8 cellular contexts compared by ENCODE assay signal in the genomic region with DNA sequence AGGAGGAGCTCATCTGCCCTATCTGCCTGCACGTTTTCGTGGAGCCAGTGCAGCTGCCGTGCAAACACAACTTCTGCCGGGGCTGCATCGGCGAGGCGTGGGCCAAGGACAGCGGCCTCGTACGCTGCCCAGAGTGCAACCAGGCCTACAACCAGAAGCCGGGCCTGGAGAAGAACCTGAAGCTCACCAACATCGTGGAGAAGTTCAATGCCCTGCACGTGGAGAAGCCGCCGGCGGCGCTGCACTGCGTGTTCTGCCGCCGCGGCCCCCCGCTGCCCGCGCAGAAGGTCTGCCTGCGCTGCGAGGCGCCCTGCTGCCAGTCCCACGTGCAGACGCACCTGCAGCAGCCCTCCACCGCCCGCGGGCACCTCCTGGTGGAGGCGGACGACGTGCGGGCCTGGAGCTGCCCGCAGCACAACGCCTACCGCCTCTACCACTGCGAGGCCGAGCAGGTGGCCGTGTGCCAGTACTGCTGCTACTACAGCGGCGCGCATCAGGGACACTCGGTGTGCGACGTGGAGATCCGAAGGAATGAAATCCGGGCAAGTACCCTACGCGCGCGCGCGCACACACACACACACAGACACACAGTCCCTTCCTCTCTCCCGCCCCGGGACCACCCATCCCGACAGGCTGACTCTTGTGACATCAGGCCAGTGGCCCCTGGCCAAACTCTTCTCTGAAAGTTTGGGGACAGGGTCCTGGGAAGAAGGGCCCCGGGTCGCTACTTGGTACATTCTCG. TPM values are rescaled to one million over a fixed set of nuclear protein-coding genes. Genes with fewer than 3 reads are reported as not detected.
A peak's percentile ranks its signal among the peaks of the same experiment; 100 is the strongest.
DNase-seq lines count a peak whose midpoint lies in the region; ATAC-seq and TF ChIP-seq lines count a peak whose summit lies in the region.

No MANE protein-coding gene starts in this region.

- DNase-seq in GM10266 (ENCODE audit: extremely low spot score) (no peak), NAMALWA (ENCODE audit: low spot score) (peak; percentile 95), SW480 (ENCODE audit: low spot score) (peak; percentile 90), amniotic stem cell (lab: John Stamatoyannopoulos, UW) (peak; percentile 28), left ventricle myocardium superior (peak; percentile 93), prostate gland (ENCODE audit: low spot score) (peak; percentile 78), vagina (ENCODE audit: extremely low spot score in 2 of 2) (no peak), HPDE6-E6E7 (ENCODE audit: extremely low spot score) (no peak)

- H3K9me3 ChIP-seq in prostate gland, result no peaks in the 10 kb centered on the region
- H3K9me3 ChIP-seq in vagina, result no peaks in the 10 kb centered on the region

- H3K27ac ChIP-seq in prostate gland, result peak overlapping the region; percentile 97 to 99
- peak overlapping the region; percentile 99 for H3K27ac ChIP-seq in vagina

- under 1% methylated on average over 37 of the region's 62 CpGs for WGBS in prostate gland

- no peaks in the 10 kb centered on the region for H3K27me3 ChIP-seq in prostate gland (replicated peaks; ENCODE audit: insufficient read depth)
- H3K27me3 ChIP-seq in vagina, result no peaks in the 10 kb centered on the region

- peak; percentile 29 for ATAC-seq in left ventricle myocardium superior

- H3K4me3 ChIP-seq in prostate gland, result peak overlapping the region; percentile 83 to 87
- peak overlapping the region; percentile 72 to 98 for H3K4me3 ChIP-seq in vagina

- intact Hi-C loops in left ventricle myocardium superior (cut with micrococcal nuclease) (no loop called here), prostate gland (cut with DNase I) (loop anchor here (2.0 to 5.0 kb wide), 2 partner anchors 67 to 142 kb away; a partner anchor contains a TSS), vagina (cut with DNase I) (loop anchor here (5.0 to 10.0 kb wide), 2 partner anchors 143 to 170 kb away; a partner anchor contains a TSS)

- TF ChIP-seq POLR2A in prostate gland (IDR thresholded peaks at IDR 0.05) (peak; percentile 13), vagina (IDR thresholded peaks at IDR 0.05) (no peak)

- H3K36me3 ChIP-seq in prostate gland (no peaks in the 10 kb centered on the region), vagina (no peaks in the 10 kb centered on the region)

- H3K4me1 ChIP-seq in prostate gland (replicated peaks), result peaks cover 24% of the 10 kb centered on the region
- H3K4me1 ChIP-seq in vagina, result peaks cover 40% of the 10 kb centered on the region

- TF ChIP-seq CTCF in GM10266 (IDR thresholded peaks at IDR 0.05; ENCODE audit: control insufficient read depth, insufficient read depth, low read depth, missing control alignments) (peak; percentile 76), prostate gland (IDR thresholded peaks at IDR 0.05) (peak; percentile 51 to 79 (median 64)), vagina (IDR thresholded peaks at IDR 0.05) (peak in 2 of 3 experiments; percentile 18 to 42)

RNA-seq across cellular contexts. Expression of a gene that starts 0.5 kb away (rescaled TPM):
- total RNA-seq in left ventricle myocardium superior, result 117 TPM
- 100 to 1,000 TPM; 148 to 222 TPM for total RNA-seq in prostate gland
- total RNA-seq in vagina, result 126 TPM

Comparison
In these comparisons a context has a peak if more than half of its experiments do, and no peak if none do; other contexts are left out.
1. DNase-seq: peak in NAMALWA (single experiment), SW480 (single experiment), amniotic stem cell (single experiment), left ventricle myocardium superior (single experiment) and prostate gland (single experiment); none in GM10266 (single experiment), vagina (0 of 2) and HPDE6-E6E7 (single experiment).
2. Peak in every context shown above with its lines, with median percentiles within 50 percentile points of each other: CTCF ChIP-seq.